In genomic region chr12:57866308-57867019, GRCh38 we compare ENCODE assay signal across 24 cellular contexts. TPM values are rescaled to one million over a fixed set of nuclear protein-coding genes. Genes with fewer than 3 reads are reported as not detected.
A peak's percentile ranks its signal among the peaks of the same experiment; 100 is the strongest.
DNase-seq lines count a peak whose midpoint lies in the region; ATAC-seq and TF ChIP-seq lines count a peak whose summit lies in the region.
"Had no signal": no experiment of that assay in that cellular context is flagged by ENCODE, and none has a peak within 500 bp of the region (broad histone marks: within the 10 kb centered on the region; RNA-seq: fewer than 3 reads in every experiment).

No MANE protein-coding gene starts in this region.

- WGBS in adrenal gland, 4 donors, result 75 to 82% (median 78%) methylated on average over 3 of the region's 3 CpGs
- WGBS in stomach, 5 donors, result 76 to 87% (median 84%) methylated on average over 3 of the region's 3 CpGs
- WGBS in trophoblast cell (ENCODE audit: extremely low coverage, insufficient coverage, insufficient read length), result no CpG with 5 or more reads among the region's 3 CpGs

- no peak overlapping the region for H3K4ac ChIP-seq in trophoblast cell (ENCODE audit: low read depth, low read length)

- H3K36me3 ChIP-seq in adrenal gland (replicated peaks in 1 of 2) (no peaks in the 10 kb centered on the region), muscle layer of colon (ENCODE audit: insufficient read depth, low read length) (no peaks in the 10 kb centered on the region), stomach (no peaks in the 10 kb centered on the region), trophoblast cell (ENCODE audit: control insufficient read depth in 1 of 2, insufficient read depth in 2 of 2, low read length in 2 of 2) (no peaks in the 10 kb centered on the region)
- H3K36me3 ChIP-seq: BE2C, spleen, suprapubic skin had no signal

- H3K23ac ChIP-seq in trophoblast cell (ENCODE audit: low read length), result no peak overlapping the region

- H3K4me1 ChIP-seq in adrenal gland (replicated peaks in 1 of 2) (peaks cover 13 to 17% of the 10 kb centered on the region in 2 donors), muscle layer of colon (ENCODE audit: insufficient read depth, low read length) (peaks cover 42% of the 10 kb centered on the region), stomach (peaks cover 11 to 48% (median 32%) of the 10 kb centered on the region in 4 donors), trophoblast cell (ENCODE audit: control insufficient read depth in 1 of 2, insufficient read depth in 2 of 2, low read length in 2 of 2) (peaks cover 2 to 6% of the 10 kb centered on the region in 2 experiments)

- H3K9ac ChIP-seq in muscle layer of colon (ENCODE audit: low read length) (no peak overlapping the region), trophoblast cell (ENCODE audit: low read length) (no peak overlapping the region)

- no peaks in the 10 kb centered on the region for H3K27me3 ChIP-seq in adrenal gland
- H3K27me3 ChIP-seq in muscle layer of colon (ENCODE audit: control insufficient read depth in 1 of 2, insufficient read depth in 2 of 2, low read length in 2 of 2), result no peaks in the 10 kb centered on the region
- H3K27me3 ChIP-seq in stomach, result no peaks in the 10 kb centered on the region
- H3K27me3 ChIP-seq in trophoblast cell (ENCODE audit: insufficient read depth, low read length), result no peaks in the 10 kb centered on the region
- H3K27me3 ChIP-seq: BE2C, suprapubic skin had no signal

- no peak for TF ChIP-seq CTCF in adrenal gland (IDR thresholded peaks at IDR 0.05)
- TF ChIP-seq CTCF in stomach (IDR thresholded peaks at IDR 0.05), result no peak

- peaks cover 6% of the 10 kb centered on the region for H3K79me1 ChIP-seq in trophoblast cell (ENCODE audit: low read length)

- in situ Hi-C loops in G401 (cut with HindIII; ENCODE audit: low sequenced_read_pairs), result no loop called here

- no peak overlapping the region for H2AK5ac ChIP-seq in trophoblast cell (ENCODE audit: low read length)

- ATAC-seq in HG03342 (IDR thresholded peaks at IDR 0.05; ENCODE audit: unreplicated experiment), result no peak
- ATAC-seq: GM23338 had no signal

- no peak overlapping the region for H3K14ac ChIP-seq in trophoblast cell (ENCODE audit: low read length)

- no peak overlapping the region for H4K8ac ChIP-seq in trophoblast cell (ENCODE audit: low read depth, low read length)

- H2AFZ ChIP-seq in trophoblast cell (ENCODE audit: insufficient read depth, low read length, poor library complexity), result no peak overlapping the region

- H3K4me2 ChIP-seq in trophoblast cell (ENCODE audit: low read length), result no peak overlapping the region

- no peak for TF ChIP-seq EP300 in stomach (IDR thresholded peaks at IDR 0.05)

- H2BK120ac ChIP-seq in trophoblast cell (ENCODE audit: insufficient read depth, low read length, poor library complexity), result no peak overlapping the region

- no peak overlapping the region for H4K12ac ChIP-seq in trophoblast cell (ENCODE audit: low read depth, low read length)

- H3K9me3 ChIP-seq in adrenal gland (replicated peaks in 1 of 3) (no peaks in the 10 kb centered on the region), muscle layer of colon (ENCODE audit: low read length) (no peaks in the 10 kb centered on the region), stomach (no peaks in the 10 kb centered on the region), trophoblast cell (ENCODE audit: insufficient read depth, low read depth, low read length) (no peaks in the 10 kb centered on the region)
- H3K9me3 ChIP-seq: BE2C, spleen, suprapubic skin had no signal

- no peak overlapping the region for H4K91ac ChIP-seq in trophoblast cell (ENCODE audit: low read depth, low read length)

- H2BK5ac ChIP-seq in trophoblast cell (ENCODE audit: low read depth, low read length, poor library complexity), result no peak overlapping the region

- intact Hi-C loops in adrenal gland (cut with DNase I) (no loop called here), stomach (cut with DNase I; ENCODE audit: low total_unique reads) (no loop called here)

- TF ChIP-seq POLR2A in adrenal gland (IDR thresholded peaks at IDR 0.05) (no peak), stomach (IDR thresholded peaks at IDR 0.05) (no peak)

- H3K18ac ChIP-seq in trophoblast cell (ENCODE audit: low read length), result no peak overlapping the region

- no peaks in the 10 kb centered on the region for H3K79me2 ChIP-seq in trophoblast cell (ENCODE audit: control insufficient read depth, insufficient read depth, low read length, poor library complexity)

- H3K27ac ChIP-seq in adrenal gland (peak overlapping the region in 3 of 5 donors; percentile 20 to 97 (median 93)), muscle layer of colon (ENCODE audit: low read depth, low read length) (peak overlapping the region; percentile 48), stomach (peak overlapping the region in 4 of 5 donors; percentile 90 to 96 (median 94)), trophoblast cell (ENCODE audit: low read depth, low read length) (no peak overlapping the region)

- no peak overlapping the region for H2BK12ac ChIP-seq in trophoblast cell (ENCODE audit: low read length)

- H3K4me3 ChIP-seq in adrenal gland (no peak overlapping the region), muscle layer of colon (ENCODE audit: low read depth in 1 of 2, low read length in 2 of 2) (no peak overlapping the region), stomach (no peak overlapping the region), trophoblast cell (ENCODE audit: low read depth, low read length) (no peak overlapping the region)

- DNase-seq in G401 (ENCODE audit: low spot score) (peak; percentile 68), adrenal gland (no peak), stomach (no peak), KG1 (lab: John Stamatoyannopoulos, UW) (no peak), OCI-M2 (lab: John Stamatoyannopoulos, UW; ENCODE audit: unreplicated experiment) (no peak), trophoblast cell (no peak)
- DNase-seq: ACHN; activated B cell treated with CpG ODN at 0.5 μM for 24 hours; activated naive CD4-positive, alpha-beta T cell treated with anti-CD3 and anti-CD28 coated beads for 36 hours; BE2C; CD8-positive, alpha-beta memory T cell; effector CD8-positive, alpha-beta T cell; erythroblast; foreskin fibroblast; NCI-H1048; NCI-H2029 treated with DMSO at 0.1 percent for 48 hours; NCI-H226; NCI-H69; spleen; T-helper 1 cell had no signal

RNA-seq across cellular contexts. Expression of gene CTDSP2, which starts 19.9 kb away (rescaled TPM):
- 64.1 and 78.6 TPM in 2 replicates for total RNA-seq in G401 (2014; rRNA removed; shearing (Covaris generic))
- total RNA-seq in adrenal gland, result 100 to 1,000 TPM in 7 of 8 donors, 10 to 100 TPM in 1; 94.7 to 275 (median 252) TPM
- polyA plus RNA-seq in adrenal gland, result 10 to 100 TPM; 42.9 to 89.6 (median 51.3) TPM
- 100 to 1,000 TPM in 2 of 5 donors, 10 to 100 TPM in 3; 64.6 to 152 (median 82.4) TPM for total RNA-seq in stomach
- 10 to 100 TPM; 28.4 to 67.4 (median 65.4) TPM for polyA plus RNA-seq in stomach
- 36.3 and 38.7 TPM in 2 replicates for polyA plus RNA-seq in trophoblast cell (2013)

RNA-seq across cellular contexts. Expression of gene AVIL, which starts 47.9 kb away (rescaled TPM):
- 0.12 and 0.71 TPM in 2 replicates for total RNA-seq in G401 (2014; rRNA removed; shearing (Covaris generic))
- total RNA-seq in adrenal gland, result 1 to 10 TPM; 1.5 to 9.0 (median 3.9) TPM
- polyA plus RNA-seq in adrenal gland, result 10 to 100 TPM in 2 of 3 donors, 1 to 10 TPM in 1; 5.0 to 32.6 (median 27.9) TPM
- 1 to 10 TPM in 4 of 5 donors, under 1 TPM in 1; 0.45 to 5.8 (median 4.1) TPM for total RNA-seq in stomach
- 1 to 10 TPM; 1.5 to 5.9 (median 2.3) TPM for polyA plus RNA-seq in stomach
- 0.52 and 0.64 TPM in 2 replicates for polyA plus RNA-seq in trophoblast cell (2013)
